Comparison of ENCODE assay signal across 7 cellular contexts in genomic region chr16:16530744-16531143, GRCh38.
DNase-seq lines count a peak whose midpoint lies in the region; ATAC-seq, FAIRE-seq and TF ChIP-seq lines count a peak whose summit lies in the region.
"Not testable (repeated sequence)": the region's sequence is repeated elsewhere in the genome, so short reads cannot be mapped to it uniquely, and the experiment has no call there.

No MANE protein-coding gene starts in this region.

- ATAC-seq in HG03342 (IDR thresholded peaks at IDR 0.05; ENCODE audit: unreplicated experiment) (peak; percentile 44), right lobe of liver (peak; percentile 38 to 64 (median 54))
- peak; percentile 61 for ATAC-seq in activated naive CD8-positive, alpha-beta T cell treated with anti-CD3 and anti-CD28 coated beads, Interleukin-2, amount 10 ng/mL, durations not matched to agents 7 days and 5 days (ENCODE audit: low read depth)
- peak; percentile 63 to 77 for ATAC-seq in stimulated activated naive B cell treated with anti-CD40 and anti-IgM and Interleukin-4, amounts not matched to agents 10 μg/mL and 1 μg/mL and 100 μg/mL, for 72 hours (replicated peaks)

- not testable (repeated sequence) for H3K4me1 ChIP-seq in OCI-LY7 (ENCODE audit: insufficient read depth, low read length, poor library complexity, severe bottlenecking); endothelial cell of umbilical vein (ENCODE audit: control insufficient read depth, extremely low read depth, insufficient read depth, low read length); right lobe of liver

- H3K36me3 ChIP-seq in OCI-LY7 (ENCODE audit: insufficient read depth, low read length); endothelial cell of umbilical vein (ENCODE audit: control insufficient read depth in 2 of 2, extremely low read depth in 1 of 2, insufficient read depth in 2 of 2, low read length in 2 of 2); right lobe of liver: not testable (repeated sequence)

- intact Hi-C loops in OCI-LY7 (cut with micrococcal nuclease; ENCODE audit: unreplicated experiment); endothelial cell of umbilical vein (cut with micrococcal nuclease); right lobe of liver (cut with DNase I): not testable (repeated sequence)

- H3K27me3 ChIP-seq in endothelial cell of umbilical vein (ENCODE audit: control insufficient read depth in 2 of 2, insufficient read depth in 2 of 2, low read length in 2 of 2); right lobe of liver: not testable (repeated sequence)

- not testable (repeated sequence) for H3K36me3 Mint-ChIP-seq in activated naive CD8-positive, alpha-beta T cell treated with anti-CD3 and anti-CD28 coated beads, Interleukin-2, amount 10 ng/mL, durations not matched to agents 7 days and 5 days; stimulated activated naive B cell treated with anti-CD40 and anti-IgM and Interleukin-4, amounts not matched to agents 10 μg/mL and 1 μg/mL and 100 μg/mL, for 72 hours

- POLR2A ChIA-PET in OCI-LY7 (lab: Charles Lee); activated naive CD8-positive, alpha-beta T cell treated with anti-CD3 and anti-CD28 coated beads, Interleukin-2, amount 10 ng/mL, durations not matched to agents 7 days and 5 days (lab: Charles Lee); endothelial cell of umbilical vein (lab: Charles Lee): not testable (repeated sequence)

- not testable (repeated sequence) for H3K79me2 ChIP-seq in OCI-LY7 (ENCODE audit: insufficient read depth, low read depth, low read length); endothelial cell of umbilical vein (ENCODE audit: control insufficient read depth, insufficient read depth, low read length)

- dilution Hi-C loops in endothelial cell of umbilical vein (cut with MboI; ENCODE audit: extremely low pct_ligation_motif_present, low sequenced_read_pairs), result not testable (repeated sequence)

- not testable (repeated sequence) for H3K9ac ChIP-seq in endothelial cell of umbilical vein (replicated peaks; ENCODE audit: extremely low read depth, insufficient read depth, low read length)

- TF ChIP-seq CTCF in OCI-LY7 (conservative IDR thresholded peaks at IDR 0.05; ENCODE audit: low read length), result peak; percentile 38
- not testable (repeated sequence) for TF ChIP-seq CTCF in endothelial cell of umbilical vein (IDR thresholded peaks at IDR 0.05; ENCODE audit: extremely low read depth in 1 of 2, insufficient read depth in 1 of 2, low read depth in 1 of 2, low read length in 2 of 2); right lobe of liver (IDR thresholded peaks at IDR 0.05)

- BruUV-seq in OCI-LY7 (replicated peaks; lab: Mats Ljungman, UMichigan); endothelial cell of umbilical vein (replicated peaks; lab: Mats Ljungman, UMichigan): not testable (repeated sequence)

- not testable (repeated sequence) for H3K9me1 ChIP-seq in endothelial cell of umbilical vein (replicated peaks; ENCODE audit: control insufficient read depth, extremely low read depth, insufficient read depth, low read length)

- CTCF ChIA-PET in OCI-LY7 (lab: Charles Lee; ENCODE audit: unreplicated experiment); endothelial cell of umbilical vein (lab: Charles Lee): not testable (repeated sequence)

- H3K9me2 ChIP-seq in OCI-LY7 (ENCODE audit: insufficient read depth, low read length), result not testable (repeated sequence)

- WGBS in right lobe of liver (ENCODE audit: insufficient coverage, low coverage, low lambda C conversion rate, missing lambda C conversion rate), result 44% methylated on average over 1 of the region's 5 CpGs

- not testable (repeated sequence) for H3K4me3 Mint-ChIP-seq in activated naive CD8-positive, alpha-beta T cell treated with anti-CD3 and anti-CD28 coated beads, Interleukin-2, amount 10 ng/mL, durations not matched to agents 7 days and 5 days; stimulated activated naive B cell treated with anti-CD40 and anti-IgM and Interleukin-4, amounts not matched to agents 10 μg/mL and 1 μg/mL and 100 μg/mL, for 72 hours

- not testable (repeated sequence) for H3K27me3 Mint-ChIP-seq in activated naive CD8-positive, alpha-beta T cell treated with anti-CD3 and anti-CD28 coated beads, Interleukin-2, amount 10 ng/mL, durations not matched to agents 7 days and 5 days; stimulated activated naive B cell treated with anti-CD40 and anti-IgM and Interleukin-4, amounts not matched to agents 10 μg/mL and 1 μg/mL and 100 μg/mL, for 72 hours

- not testable (repeated sequence) for TF ChIP-seq POLR2A in GM12892 (IDR thresholded peaks at IDR 0.05; ENCODE audit: low read depth, low read length); endothelial cell of umbilical vein (IDR thresholded peaks at IDR 0.05; ENCODE audit: low read depth, low read length); right lobe of liver (IDR thresholded peaks at IDR 0.05)

- H3K27ac Mint-ChIP-seq in activated naive CD8-positive, alpha-beta T cell treated with anti-CD3 and anti-CD28 coated beads, Interleukin-2, amount 10 ng/mL, durations not matched to agents 7 days and 5 days; stimulated activated naive B cell treated with anti-CD40 and anti-IgM and Interleukin-4, amounts not matched to agents 10 μg/mL and 1 μg/mL and 100 μg/mL, for 72 hours: not testable (repeated sequence)

- not testable (repeated sequence) for H4K20me1 ChIP-seq in OCI-LY7 (ENCODE audit: insufficient read depth, low read length); endothelial cell of umbilical vein (replicated peaks; ENCODE audit: control insufficient read depth, extremely low read depth, insufficient read depth, low read length)

- not testable (repeated sequence) for H3K9me3 ChIP-seq in OCI-LY7 (ENCODE audit: low read length); endothelial cell of umbilical vein (replicated peaks; ENCODE audit: control insufficient read depth, insufficient read depth, low read length); right lobe of liver

- H3K27ac ChIP-seq in OCI-LY7 (ENCODE audit: low read depth, low read length, poor library complexity, severe bottlenecking); endothelial cell of umbilical vein (ENCODE audit: insufficient read depth, low read depth, low read length); right lobe of liver: not testable (repeated sequence)

- not testable (repeated sequence) for H3K4me3 ChIP-seq in OCI-LY7 (ENCODE audit: low read depth, low read length, poor library complexity, severe bottlenecking); endothelial cell of umbilical vein (replicated peaks in 1 of 3; ENCODE audit: insufficient read depth in 1 of 3, low read depth in 1 of 3, low read length in 3 of 3); right lobe of liver

- H3K4me1 Mint-ChIP-seq in activated naive CD8-positive, alpha-beta T cell treated with anti-CD3 and anti-CD28 coated beads, Interleukin-2, amount 10 ng/mL, durations not matched to agents 7 days and 5 days; stimulated activated naive B cell treated with anti-CD40 and anti-IgM and Interleukin-4, amounts not matched to agents 10 μg/mL and 1 μg/mL and 100 μg/mL, for 72 hours: not testable (repeated sequence)

- FAIRE-seq in GM12892 (lab: Jason Lieb, UNC) (peak; percentile 14), endothelial cell of umbilical vein (lab: Jason Lieb, UNC) (peak; percentile 77)

- not testable (repeated sequence) for H3K4me2 ChIP-seq in OCI-LY7 (ENCODE audit: low read length); endothelial cell of umbilical vein (ENCODE audit: insufficient read depth, low read length)

- not testable (repeated sequence) for DNase-seq in GM12892 (ENCODE audit: insufficient read length); OCI-LY7 (ENCODE audit: low spot score); activated naive CD8-positive, alpha-beta T cell treated with anti-CD3 and anti-CD28 coated beads, Interleukin-2, amount 10 ng/mL, durations not matched to agents 7 days and 5 days; endothelial cell of umbilical vein (ENCODE audit: low read depth, low spot score); right lobe of liver; stimulated activated naive B cell treated with anti-CD40 and anti-IgM and Interleukin-4, amounts not matched to agents 10 μg/mL and 1 μg/mL and 100 μg/mL, for 72 hours

- H2AFZ ChIP-seq in OCI-LY7 (ENCODE audit: low read length); endothelial cell of umbilical vein (ENCODE audit: low read depth, low read length): not testable (repeated sequence)

- not testable (repeated sequence) for H3K9me3 Mint-ChIP-seq in activated naive CD8-positive, alpha-beta T cell treated with anti-CD3 and anti-CD28 coated beads, Interleukin-2, amount 10 ng/mL, durations not matched to agents 7 days and 5 days; stimulated activated naive B cell treated with anti-CD40 and anti-IgM and Interleukin-4, amounts not matched to agents 10 μg/mL and 1 μg/mL and 100 μg/mL, for 72 hours
